21 cellular contexts compared by ENCODE assay signal in genomic region chr9:38652044-38652443, GRCh38. TPM values are rescaled to one million over a fixed set of nuclear protein-coding genes. Genes with fewer than 3 reads are reported as not detected.
DNase-seq lines count a peak whose midpoint lies in the region; ATAC-seq and TF ChIP-seq lines count a peak whose summit lies in the region.
"Had no signal": no experiment of that assay in that cellular context is flagged by ENCODE, and none has a peak within 500 bp of the region (broad histone marks: within the 10 kb centered on the region; RNA-seq: fewer than 3 reads in every experiment).

No MANE protein-coding gene starts in this region.

- H3K36me3 Mint-ChIP-seq in type B pancreatic cell: no peaks in the 10 kb centered on the region
- H3K36me3 Mint-ChIP-seq: CD4-positive, alpha-beta memory T cell had no signal

- no peak for TF ChIP-seq CTCF in cardiac muscle cell (IDR thresholded peaks at IDR 0.05; ENCODE audit: low read depth, low read length)
- TF ChIP-seq CTCF in OCI-LY1 (IDR thresholded peaks at IDR 0.05; ENCODE audit: low read length): no peak
- no peak for TF ChIP-seq CTCF in right atrium auricular region (IDR thresholded peaks at IDR 0.05)
- no peak for TF ChIP-seq CTCF in type B pancreatic cell (conservative IDR thresholded peaks at IDR 0.05)

- H3K9me3 Mint-ChIP-seq in type B pancreatic cell: no peaks in the 10 kb centered on the region
- H3K9me3 Mint-ChIP-seq: CD4-positive, alpha-beta memory T cell had no signal

- H3K9me2 ChIP-seq in OCI-LY1 (ENCODE audit: low read depth, low read length): no peaks in the 10 kb centered on the region

- intact Hi-C loops in left cardiac atrium (cut with DNase I): no loop called here

- DNase-seq in cardiac muscle cell (ENCODE audit: low read depth in 1 of 2, low spot score in 1 of 2) (no peak), left cardiac atrium (no peak), right atrium auricular region (ENCODE audit: low spot score) (no peak), type B pancreatic cell (ENCODE audit: extremely low spot score, unreplicated experiment) (peak; percentile 22), NCI-H2227 (lab: John Stamatoyannopoulos, UW; ENCODE audit: unreplicated experiment) (no peak)
- DNase-seq: BE2C; Calu3; CD4-positive, alpha-beta memory T cell; GM23248; NCI-H1105; NCI-H1694; NCI-H2227 treated with DMSO at 0.1 percent for 48 hours; NCI-H510A treated with DMSO at 0.1 percent for 48 hours; PC-9; SJCRH30 had no signal

- H3K4me1 ChIP-seq in cardiac muscle cell (ENCODE audit: low read depth) (peaks cover 19% of the 10 kb centered on the region), OCI-LY1 (ENCODE audit: insufficient read depth, low read length, severe bottlenecking) (peaks cover 17% of the 10 kb centered on the region), right atrium auricular region (no peaks in the 10 kb centered on the region)
- H3K4me1 ChIP-seq: BE2C, HAP-1, SJCRH30 had no signal

- H3K9me3 ChIP-seq in cardiac muscle cell (ENCODE audit: low read depth) (no peaks in the 10 kb centered on the region), OCI-LY1 (ENCODE audit: low read length) (no peaks in the 10 kb centered on the region), right atrium auricular region (no peaks in the 10 kb centered on the region)
- H3K9me3 ChIP-seq: BE2C, HAP-1, SJCRH30 had no signal

- no peak overlapping the region for H3K4me3 ChIP-seq in cardiac muscle cell
- no peak overlapping the region for H3K4me3 ChIP-seq in OCI-LY1 (ENCODE audit: low read depth, low read length, poor library complexity, severe bottlenecking)
- peak overlapping the region in 1 of 2 donors; percentile 40 for H3K4me3 ChIP-seq in right atrium auricular region
- H3K4me3 ChIP-seq: GM23248, HAP-1, PC-9, SJCRH30 had no signal

- no peak overlapping the region for H3K9ac ChIP-seq in OCI-LY1 (ENCODE audit: low read length)
- H3K9ac ChIP-seq: GM23248 had no signal

- H3K4me3 Mint-ChIP-seq in type B pancreatic cell: no peak overlapping the region
- H3K4me3 Mint-ChIP-seq: CD4-positive, alpha-beta memory T cell had no signal

- no peak overlapping the region for H2AFZ ChIP-seq in OCI-LY1 (ENCODE audit: low read length)
- H2AFZ ChIP-seq: GM23248, PC-9 had no signal

- no peaks in the 10 kb centered on the region for H3K79me2 ChIP-seq in OCI-LY1 (ENCODE audit: insufficient read depth, low read length)

- H3K4me2 ChIP-seq in OCI-LY1 (ENCODE audit: low read length): peak overlapping the region; percentile 4; the same call in 1 of the 2 replicates
- H3K4me2 ChIP-seq: PC-9 had no signal

- ATAC-seq in left cardiac atrium: no peak
- no peak for ATAC-seq in GM19463 (IDR thresholded peaks at IDR 0.05; ENCODE audit: unreplicated experiment)
- ATAC-seq in GM21576 (IDR thresholded peaks at IDR 0.05; ENCODE audit: unreplicated experiment): no peak

- H3K27ac ChIP-seq in cardiac muscle cell (peak overlapping the region; percentile 44), OCI-LY1 (ENCODE audit: low read depth, low read length, poor library complexity, severe bottlenecking) (peak overlapping the region; percentile 73), right atrium auricular region (peak overlapping the region; percentile 75 to 91)
- H3K27ac ChIP-seq: GM23248, PC-9, RWPE1, SJCRH30 had no signal

- no peaks in the 10 kb centered on the region for H4K20me1 ChIP-seq in OCI-LY1 (ENCODE audit: insufficient read depth, low read length)

- H3K36me3 ChIP-seq in cardiac muscle cell: no peaks in the 10 kb centered on the region
- H3K36me3 ChIP-seq in OCI-LY1 (ENCODE audit: insufficient read depth, low read length): no peaks in the 10 kb centered on the region
- no peaks in the 10 kb centered on the region for H3K36me3 ChIP-seq in right atrium auricular region
- H3K36me3 ChIP-seq: BE2C, HAP-1, SJCRH30 had no signal

- peaks cover 10% of the 10 kb centered on the region for H3K27me3 Mint-ChIP-seq in type B pancreatic cell

- no peaks in the 10 kb centered on the region for H3F3A ChIP-seq in OCI-LY1 (ENCODE audit: insufficient read depth, low read length)

- no peaks in the 10 kb centered on the region for H3K4me1 Mint-ChIP-seq in type B pancreatic cell (ENCODE audit: unreplicated experiment)
- H3K4me1 Mint-ChIP-seq: CD4-positive, alpha-beta memory T cell had no signal

- H3K27me3 ChIP-seq in cardiac muscle cell (peaks cover 18% of the 10 kb centered on the region), OCI-LY1 (ENCODE audit: insufficient read depth, low read length) (no peaks in the 10 kb centered on the region), right atrium auricular region (no peaks in the 10 kb centered on the region)
- H3K27me3 ChIP-seq: SJCRH30 had no signal

- H3K27ac Mint-ChIP-seq in type B pancreatic cell: no peak overlapping the region
- H3K27ac Mint-ChIP-seq: CD4-positive, alpha-beta memory T cell had no signal

RNA-seq across cellular contexts. Expression of gene ANKRD18A, which starts 31.6 kb away (rescaled TPM):
- total RNA-seq in cardiac muscle cell: 0.88 and 3.7 TPM in 2 replicates
- polyA plus RNA-seq in cardiac muscle cell: 5.0 and 10.3 TPM in 2 replicates
- total RNA-seq in left cardiac atrium: 1 to 10 TPM; 5.0 to 5.1 TPM
- total RNA-seq in right atrium auricular region: 1 to 10 TPM; 1.3 to 2.2 TPM
- 4.3 and 7.1 TPM in 2 replicates for total RNA-seq in type B pancreatic cell (ENCODE audit: low replicate concordance)
- total RNA-seq: A172, GM23248 had no signal
- polyA plus RNA-seq: GM23248 had no signal
